In the genomic region with DNA sequence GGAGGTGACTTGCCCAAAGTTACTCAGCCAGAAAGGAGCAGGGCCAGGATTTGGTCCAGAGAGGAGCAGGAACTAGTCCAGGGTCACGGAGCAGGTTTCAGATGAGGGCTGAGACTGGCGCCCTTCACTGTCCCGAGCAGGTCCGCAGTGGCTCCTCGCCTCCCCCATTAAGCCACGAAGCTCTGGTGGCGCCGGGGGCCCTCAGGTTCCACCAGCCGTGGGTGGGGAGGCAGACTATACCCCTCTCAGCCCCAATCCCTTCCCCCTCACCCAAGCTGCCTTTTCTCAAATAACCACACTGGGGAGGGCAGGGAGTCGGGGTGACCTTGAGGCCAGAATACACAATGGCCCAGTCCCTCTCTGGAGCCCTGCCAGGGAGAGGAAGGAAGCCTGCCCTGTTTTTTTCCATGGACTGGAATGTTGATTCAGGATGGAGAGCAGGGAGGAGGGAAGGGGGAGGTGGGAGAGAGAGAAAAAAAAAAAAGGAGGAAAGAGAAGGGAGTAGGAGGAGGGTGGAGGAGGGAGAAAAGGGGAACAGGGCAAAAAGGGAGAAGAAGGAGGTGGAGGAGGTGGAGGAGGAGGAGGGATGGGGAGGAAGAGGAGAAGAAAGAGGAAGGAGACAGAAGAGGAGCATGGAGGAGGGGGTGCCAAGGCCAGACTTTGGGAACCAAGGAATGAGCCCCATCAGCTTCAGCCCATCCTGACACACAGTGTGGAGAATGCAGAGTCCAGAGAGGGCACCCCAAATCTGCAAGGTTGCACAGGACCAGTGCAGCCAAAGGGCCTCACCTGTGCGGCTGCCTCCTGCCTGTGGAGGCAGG, we compare ENCODE assay signal across 1 cellular context.
TF ChIP-seq lines count a peak whose summit lies in the region.

No MANE protein-coding gene starts in this region.

TF ChIP-seq in HepG2, 621 proteins besides CTCF, POLR2A, EP300 and RAD21 (continued from another document and continues in another):
- TF ChIP-seq YEATS4 (CRISPR knock-in tag; IDR thresholded peaks at IDR 0.05; ENCODE audit: borderline replicate concordance) (peak; percentile 59; the same call in 1 of the 2 replicates), ZNF281 (CRISPR knock-in tag; IDR thresholded peaks at IDR 0.05; ENCODE audit: borderline replicate concordance) (peak; percentile 95), SPEN (CRISPR knock-in tag; IDR thresholded peaks at IDR 0.05; ENCODE audit: low read depth) (peak; percentile 70), MZF1 (CRISPR knock-in tag; IDR thresholded peaks at IDR 0.05; ENCODE audit: borderline replicate concordance) (no peak), DPF2 (CRISPR knock-in tag; IDR thresholded peaks at IDR 0.05; ENCODE audit: borderline replicate concordance, low read depth) (peak; percentile 84), FOXK1 (CRISPR knock-in tag; IDR thresholded peaks at IDR 0.05; ENCODE audit: borderline replicate concordance, low read depth) (peak; percentile 43; the same call in 1 of the 2 replicates), ZBTB2 (CRISPR knock-in tag; IDR thresholded peaks at IDR 0.05; ENCODE audit: low read depth) (no peak), MAFK (conservative IDR thresholded peaks at IDR 0.05 in 1 of 2, IDR thresholded peaks at IDR 0.05 in 1 of 2; ENCODE audit: low read length in 2 of 2) (no peak), ZNF691 (CRISPR knock-in tag; IDR thresholded peaks at IDR 0.05; ENCODE audit: borderline replicate concordance, low read depth) (peak; percentile 86), GFI1 (CRISPR knock-in tag; IDR thresholded peaks at IDR 0.05; ENCODE audit: borderline replicate concordance) (peak; percentile 41; the same call in 1 of the 2 replicates), ZNF263 (CRISPR knock-in tag; IDR thresholded peaks at IDR 0.05) (peak; percentile 96), ZNF296 (CRISPR knock-in tag; conservative IDR thresholded peaks at IDR 0.05) (0 out of 2 replicates have a peak, but pooled peaks have one; percentile 30), FOSL2 (CRISPR knock-in tag; IDR thresholded peaks at IDR 0.05) (peak; percentile 62), FOXP1 (IDR thresholded peaks at IDR 0.05) (no peak), FOXP1 (CRISPR knock-in tag; IDR thresholded peaks at IDR 0.05) (peak; percentile 66; the same call in 1 of the 2 replicates), TGIF2 (CRISPR knock-in tag; IDR thresholded peaks at IDR 0.05) (0 out of 2 replicates have a peak, but pooled peaks have one; percentile 53), AGO1 (IDR thresholded peaks at IDR 0.05; ENCODE audit: low read depth, low read length, poor library complexity, severe bottlenecking) (no peak), SRSF4 (IDR thresholded peaks at IDR 0.05; ENCODE audit: low read depth, low read length, poor library complexity, severe bottlenecking) (no peak), ZNF331 (CRISPR knock-in tag; IDR thresholded peaks at IDR 0.05) (peak; percentile 56), ZBTB7B (CRISPR knock-in tag; IDR thresholded peaks at IDR 0.05) (peak; percentile 90), HOXD1 (CRISPR knock-in tag; IDR thresholded peaks at IDR 0.05) (peak; percentile 65; the same call in 1 of the 2 replicates), ZNF230 (CRISPR knock-in tag; IDR thresholded peaks at IDR 0.05) (peak; percentile 81; the same call in 1 of the 2 replicates), THYN1 (CRISPR knock-in tag; IDR thresholded peaks at IDR 0.05; ENCODE audit: borderline replicate concordance, low read depth) (no peak), ZNF354B (CRISPR knock-in tag; IDR thresholded peaks at IDR 0.05) (no peak), SIN3A (IDR thresholded peaks at IDR 0.05; ENCODE audit: borderline replicate concordance, low read depth, low read length) (0 out of 2 replicates have a peak, but pooled peaks have one; percentile 4), ZNF10 (CRISPR knock-in tag; IDR thresholded peaks at IDR 0.05; ENCODE audit: borderline replicate concordance, low read depth) (no peak), SSRP1 (CRISPR knock-in tag; IDR thresholded peaks at IDR 0.05) (peak; percentile 56; the same call in 1 of the 2 replicates), ZBTB25 (CRISPR knock-in tag; IDR thresholded peaks at IDR 0.05) (peak; percentile 26; the same call in 1 of the 2 replicates), SOX6 (IDR thresholded peaks at IDR 0.05) (no peak), SOX6 (CRISPR knock-in tag; IDR thresholded peaks at IDR 0.05) (peak; percentile 96), ZNF251 (CRISPR knock-in tag; IDR thresholded peaks at IDR 0.05) (no peak), HDAC2 (CRISPR knock-in tag; IDR thresholded peaks at IDR 0.05) (peak; percentile 73), ZNF34 (CRISPR knock-in tag; IDR thresholded peaks at IDR 0.05; ENCODE audit: borderline replicate concordance) (peak; percentile 35; the same call in 1 of the 2 replicates)
- TF ChIP-seq, protein P1, sequence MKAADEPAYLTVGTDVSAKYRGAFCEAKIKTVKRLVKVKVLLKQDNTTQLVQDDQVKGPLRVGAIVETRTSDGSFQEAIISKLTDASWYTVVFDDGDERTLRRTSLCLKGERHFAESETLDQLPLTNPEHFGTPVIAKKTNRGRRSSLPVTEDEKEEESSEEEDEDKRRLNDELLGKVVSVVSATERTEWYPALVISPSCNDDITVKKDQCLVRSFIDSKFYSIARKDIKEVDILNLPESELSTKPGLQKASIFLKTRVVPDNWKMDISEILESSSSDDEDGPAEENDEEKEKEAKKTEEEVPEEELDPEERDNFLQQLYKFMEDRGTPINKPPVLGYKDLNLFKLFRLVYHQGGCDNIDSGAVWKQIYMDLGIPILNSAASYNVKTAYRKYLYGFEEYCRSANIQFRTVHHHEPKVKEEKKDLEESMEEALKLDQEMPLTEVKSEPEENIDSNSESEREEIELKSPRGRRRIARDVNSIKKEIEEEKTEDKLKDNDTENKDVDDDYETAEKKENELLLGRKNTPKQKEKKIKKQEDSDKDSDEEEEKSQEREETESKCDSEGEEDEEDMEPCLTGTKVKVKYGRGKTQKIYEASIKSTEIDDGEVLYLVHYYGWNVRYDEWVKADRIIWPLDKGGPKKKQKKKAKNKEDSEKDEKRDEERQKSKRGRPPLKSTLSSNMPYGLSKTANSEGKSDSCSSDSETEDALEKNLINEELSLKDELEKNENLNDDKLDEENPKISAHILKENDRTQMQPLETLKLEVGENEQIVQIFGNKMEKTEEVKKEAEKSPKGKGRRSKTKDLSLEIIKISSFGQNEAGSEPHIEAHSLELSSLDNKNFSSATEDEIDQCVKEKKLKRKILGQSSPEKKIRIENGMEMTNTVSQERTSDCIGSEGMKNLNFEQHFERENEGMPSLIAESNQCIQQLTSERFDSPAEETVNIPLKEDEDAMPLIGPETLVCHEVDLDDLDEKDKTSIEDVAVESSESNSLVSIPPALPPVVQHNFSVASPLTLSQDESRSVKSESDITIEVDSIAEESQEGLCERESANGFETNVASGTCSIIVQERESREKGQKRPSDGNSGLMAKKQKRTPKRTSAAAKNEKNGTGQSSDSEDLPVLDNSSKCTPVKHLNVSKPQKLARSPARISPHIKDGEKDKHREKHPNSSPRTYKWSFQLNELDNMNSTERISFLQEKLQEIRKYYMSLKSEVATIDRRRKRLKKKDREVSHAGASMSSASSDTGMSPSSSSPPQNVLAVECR (CRISPR knock-in tag; IDR thresholded peaks at IDR 0.05; ENCODE audit: borderline replicate concordance): peak; percentile 59; the same call in 1 of the 2 replicates
- TF ChIP-seq, protein P2, sequence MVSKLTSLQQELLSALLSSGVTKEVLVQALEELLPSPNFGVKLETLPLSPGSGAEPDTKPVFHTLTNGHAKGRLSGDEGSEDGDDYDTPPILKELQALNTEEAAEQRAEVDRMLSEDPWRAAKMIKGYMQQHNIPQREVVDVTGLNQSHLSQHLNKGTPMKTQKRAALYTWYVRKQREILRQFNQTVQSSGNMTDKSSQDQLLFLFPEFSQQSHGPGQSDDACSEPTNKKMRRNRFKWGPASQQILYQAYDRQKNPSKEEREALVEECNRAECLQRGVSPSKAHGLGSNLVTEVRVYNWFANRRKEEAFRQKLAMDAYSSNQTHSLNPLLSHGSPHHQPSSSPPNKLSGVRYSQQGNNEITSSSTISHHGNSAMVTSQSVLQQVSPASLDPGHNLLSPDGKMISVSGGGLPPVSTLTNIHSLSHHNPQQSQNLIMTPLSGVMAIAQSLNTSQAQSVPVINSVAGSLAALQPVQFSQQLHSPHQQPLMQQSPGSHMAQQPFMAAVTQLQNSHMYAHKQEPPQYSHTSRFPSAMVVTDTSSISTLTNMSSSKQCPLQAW (CRISPR knock-in tag; IDR thresholded peaks at IDR 0.05): peak; percentile 94
- TF ChIP-seq, protein P3, sequence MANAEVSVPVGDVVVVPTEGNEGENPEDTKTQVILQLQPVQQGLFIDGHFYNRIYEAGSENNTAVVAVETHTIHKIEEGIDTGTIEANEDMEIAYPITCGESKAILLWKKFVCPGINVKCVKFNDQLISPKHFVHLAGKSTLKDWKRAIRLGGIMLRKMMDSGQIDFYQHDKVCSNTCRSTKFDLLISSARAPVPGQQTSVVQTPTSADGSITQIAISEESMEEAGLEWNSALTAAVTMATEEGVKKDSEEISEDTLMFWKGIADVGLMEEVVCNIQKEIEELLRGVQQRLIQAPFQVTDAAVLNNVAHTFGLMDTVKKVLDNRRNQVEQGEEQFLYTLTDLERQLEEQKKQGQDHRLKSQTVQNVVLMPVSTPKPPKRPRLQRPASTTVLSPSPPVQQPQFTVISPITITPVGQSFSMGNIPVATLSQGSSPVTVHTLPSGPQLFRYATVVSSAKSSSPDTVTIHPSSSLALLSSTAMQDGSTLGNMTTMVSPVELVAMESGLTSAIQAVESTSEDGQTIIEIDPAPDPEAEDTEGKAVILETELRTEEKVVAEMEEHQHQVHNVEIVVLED (CRISPR knock-in tag; IDR thresholded peaks at IDR 0.05; ENCODE audit: borderline replicate concordance): peak; percentile 32; the same call in 1 of the 2 replicates
- TF ChIP-seq, protein P4, sequence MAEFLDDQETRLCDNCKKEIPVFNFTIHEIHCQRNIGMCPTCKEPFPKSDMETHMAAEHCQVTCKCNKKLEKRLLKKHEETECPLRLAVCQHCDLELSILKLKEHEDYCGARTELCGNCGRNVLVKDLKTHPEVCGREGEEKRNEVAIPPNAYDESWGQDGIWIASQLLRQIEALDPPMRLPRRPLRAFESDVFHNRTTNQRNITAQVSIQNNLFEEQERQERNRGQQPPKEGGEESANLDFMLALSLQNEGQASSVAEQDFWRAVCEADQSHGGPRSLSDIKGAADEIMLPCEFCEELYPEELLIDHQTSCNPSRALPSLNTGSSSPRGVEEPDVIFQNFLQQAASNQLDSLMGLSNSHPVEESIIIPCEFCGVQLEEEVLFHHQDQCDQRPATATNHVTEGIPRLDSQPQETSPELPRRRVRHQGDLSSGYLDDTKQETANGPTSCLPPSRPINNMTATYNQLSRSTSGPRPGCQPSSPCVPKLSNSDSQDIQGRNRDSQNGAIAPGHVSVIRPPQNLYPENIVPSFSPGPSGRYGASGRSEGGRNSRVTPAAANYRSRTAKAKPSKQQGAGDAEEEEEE (CRISPR knock-in tag; IDR thresholded peaks at IDR 0.05; ENCODE audit: borderline replicate concordance): peak; percentile 58; the same call in 1 of the 2 replicates
- TF ChIP-seq, protein P5, sequence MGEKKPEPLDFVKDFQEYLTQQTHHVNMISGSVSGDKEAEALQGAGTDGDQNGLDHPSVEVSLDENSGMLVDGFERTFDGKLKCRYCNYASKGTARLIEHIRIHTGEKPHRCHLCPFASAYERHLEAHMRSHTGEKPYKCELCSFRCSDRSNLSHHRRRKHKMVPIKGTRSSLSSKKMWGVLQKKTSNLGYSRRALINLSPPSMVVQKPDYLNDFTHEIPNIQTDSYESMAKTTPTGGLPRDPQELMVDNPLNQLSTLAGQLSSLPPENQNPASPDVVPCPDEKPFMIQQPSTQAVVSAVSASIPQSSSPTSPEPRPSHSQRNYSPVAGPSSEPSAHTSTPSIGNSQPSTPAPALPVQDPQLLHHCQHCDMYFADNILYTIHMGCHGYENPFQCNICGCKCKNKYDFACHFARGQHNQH (CRISPR knock-in tag; IDR thresholded peaks at IDR 0.05): peak; percentile 65; the same call in 1 of the 2 replicates
